ENCODE assay signal across 1 cellular context in genomic region chr1:235888119-235888643, GRCh38.
TF ChIP-seq lines count a peak whose summit lies in the region.

No MANE protein-coding gene starts in this region.

TF ChIP-seq in HEK293, 187 proteins besides CTCF, POLR2A, EP300 and RAD21 (continued from another document):
- TF ChIP-seq ZNF362 (tag by site-specific recombination; IDR thresholded peaks at IDR 0.05) (peak; percentile 92), RBAK (tag by site-specific recombination; IDR thresholded peaks at IDR 0.05) (no peak), PRDM2 (tag by site-specific recombination; IDR thresholded peaks at IDR 0.05; ENCODE audit: borderline replicate concordance) (no peak), ZNF513 (tag by site-specific recombination; IDR thresholded peaks at IDR 0.05) (no peak), IKZF3 (tag by site-specific recombination; IDR thresholded peaks at IDR 0.05) (no peak), PRDM1 (tag by site-specific recombination; IDR thresholded peaks at IDR 0.05) (peak; percentile 31; the same call in 1 of the 2 replicates), ZBTB8A (tag by site-specific recombination; IDR thresholded peaks at IDR 0.05) (no peak), SCRT2 (tag by site-specific recombination; IDR thresholded peaks at IDR 0.05) (no peak), ZNF488 (tag by site-specific recombination; IDR thresholded peaks at IDR 0.05) (no peak), ZNF48 (tag by site-specific recombination; IDR thresholded peaks at IDR 0.05) (no peak), ZNF366 (tag by site-specific recombination; conservative IDR thresholded peaks at IDR 0.05) (no peak), ZEB2 (tag by site-specific recombination; IDR thresholded peaks at IDR 0.05) (no peak), ZNF23 (tag by site-specific recombination; IDR thresholded peaks at IDR 0.05; ENCODE audit: borderline replicate concordance) (no peak), KLF10 (tag by site-specific recombination; IDR thresholded peaks at IDR 0.05) (no peak)
